ENCODE assay signal across 8 cellular contexts in genomic region chr5:139293199-139293503, GRCh38. TPM values are rescaled to one million over a fixed set of nuclear protein-coding genes. Genes with fewer than 3 reads are reported as not detected.
A peak's percentile ranks its signal among the peaks of the same experiment; 100 is the strongest.
DNase-seq lines count a peak whose midpoint lies in the region; ATAC-seq, FAIRE-seq and TF ChIP-seq lines count a peak whose summit lies in the region.

No MANE protein-coding gene starts in this region.

- H3K27ac ChIP-seq in ascending aorta (peak overlapping the region; percentile 100), right lobe of liver (peak overlapping the region; percentile 66 to 99 (median 99)), tibial artery (peak overlapping the region; percentile 98 to 100)

- no peaks in the 10 kb centered on the region for H3K27me3 Mint-ChIP-seq in activated T-cell treated with anti-CD3 and anti-CD28 coated beads, Interleukin-2, amount 50 U/mL, for 72 hours (ENCODE audit: low read depth)

- DNase-seq in activated T-cell treated with anti-CD3 and anti-CD28 coated beads, Interleukin-2, amount 50 U/mL, for 72 hours, result no peak
- no peak for DNase-seq in activated T-cell treated with anti-CD3 and anti-CD28 coated beads for 4 hours
- DNase-seq in ascending aorta (ENCODE audit: low spot score in 2 of 2), result no peak
- DNase-seq in right lobe of liver, result no peak
- no peak for DNase-seq in tibial artery
- DNase-seq in GM12892 (ENCODE audit: insufficient read length), result no peak

- WGBS in right lobe of liver (ENCODE audit: insufficient coverage, low coverage, low lambda C conversion rate, missing lambda C conversion rate), result 23% methylated on average over 11 of the region's 11 CpGs

- no peak for FAIRE-seq in GM12892 (lab: Jason Lieb, UNC)

- H3K27ac Mint-ChIP-seq in activated T-cell treated with anti-CD3 and anti-CD28 coated beads, Interleukin-2, amount 50 U/mL, for 72 hours, result peak overlapping the region; percentile 97

- H3K4me3 ChIP-seq in ascending aorta (peak overlapping the region; percentile 88 to 89), right lobe of liver (peak overlapping the region; percentile 81 to 89 (median 85)), tibial artery (peak overlapping the region; percentile 76 to 97)

- H3K27me3 ChIP-seq in ascending aorta (no peaks in the 10 kb centered on the region), right lobe of liver (no peaks in the 10 kb centered on the region), tibial artery (no peaks in the 10 kb centered on the region)

- H3K4me3 Mint-ChIP-seq in activated T-cell treated with anti-CD3 and anti-CD28 coated beads, Interleukin-2, amount 50 U/mL, for 72 hours, result peak overlapping the region; percentile 96 to 98

- H3K4me1 Mint-ChIP-seq in activated T-cell treated with anti-CD3 and anti-CD28 coated beads, Interleukin-2, amount 50 U/mL, for 72 hours (ENCODE audit: low read depth), result peaks cover 38% of the 10 kb centered on the region

- peaks cover 8 to 24% of the 10 kb centered on the region in 2 donors for H3K4me1 ChIP-seq in ascending aorta
- H3K4me1 ChIP-seq in right lobe of liver, result peaks cover 0 to 26% (median 12%) of the 10 kb centered on the region in 4 donors
- peaks cover 0 to 37% (median 23%) of the 10 kb centered on the region in 4 donors for H3K4me1 ChIP-seq in tibial artery

- H3K36me3 ChIP-seq in ascending aorta (no peaks in the 10 kb centered on the region), right lobe of liver (no peaks in the 10 kb centered on the region), tibial artery (no peaks in the 10 kb centered on the region)

- no peak for TF ChIP-seq POLR2A in right lobe of liver (IDR thresholded peaks at IDR 0.05)
- no peak for TF ChIP-seq POLR2A in GM12892 (IDR thresholded peaks at IDR 0.05; ENCODE audit: low read depth, low read length)

- peak in 1 of 2 donors; percentile 14 for ATAC-seq in activated T-cell treated with anti-CD3 and anti-CD28 coated beads, Interleukin-2, amount 50 U/mL, for 72 hours (replicated peaks in 1 of 2)
- ATAC-seq in right lobe of liver (no peak), GM19328 (IDR thresholded peaks at IDR 0.05; ENCODE audit: unreplicated experiment) (no peak), GM18858 (IDR thresholded peaks at IDR 0.05; ENCODE audit: unreplicated experiment) (no peak)

- no peaks in the 10 kb centered on the region for H3K9me3 ChIP-seq in ascending aorta
- H3K9me3 ChIP-seq in right lobe of liver, result no peaks in the 10 kb centered on the region
- H3K9me3 ChIP-seq in tibial artery, result no peaks in the 10 kb centered on the region

- no peak for TF ChIP-seq CTCF in ascending aorta (IDR thresholded peaks at IDR 0.05)
- no peak for TF ChIP-seq CTCF in right lobe of liver (IDR thresholded peaks at IDR 0.05)
- TF ChIP-seq CTCF in tibial artery (IDR thresholded peaks at IDR 0.05), result no peak

- no peaks in the 10 kb centered on the region for H3K9me3 Mint-ChIP-seq in activated T-cell treated with anti-CD3 and anti-CD28 coated beads, Interleukin-2, amount 50 U/mL, for 72 hours

- H3K36me3 Mint-ChIP-seq in activated T-cell treated with anti-CD3 and anti-CD28 coated beads, Interleukin-2, amount 50 U/mL, for 72 hours (ENCODE audit: insufficient read depth in 2 of 2), result peaks cover 10 to 23% of the 10 kb centered on the region in 2 donors

- intact Hi-C loops in ascending aorta (cut with DNase I), result loop anchor here (1.0 to 10.0 kb wide), 4 partner anchors 19 to 272 kb away; partner anchors contain the start of genes SPATA24, STING1 and UBE2D2
- intact Hi-C loops in right lobe of liver (cut with DNase I), result loop anchor here in 1 of 2 donors (10.0 kb wide), 1 partner anchor 92 kb away; the partner anchor contains the start of genes MZB1 and SLC23A1
- intact Hi-C loops in tibial artery (cut with DNase I; ENCODE audit: low total_unique reads), result loop anchor here (5.0 kb wide), 1 partner anchor 49 kb away; the partner anchor contains the start of gene PAIP2

RNA-seq across cellular contexts. Expression of gene MATR3, which starts 0.4 kb away (rescaled TPM):
- 100 to 1,000 TPM; 124 to 164 TPM for total RNA-seq in activated T-cell treated with anti-CD3 and anti-CD28 coated beads, Interleukin-2, amount 50 U/mL, for 72 hours
- total RNA-seq in ascending aorta, result 58.8 TPM
- total RNA-seq in right lobe of liver, result 10 to 100 TPM; 43.5 to 73.8 (median 65.3) TPM
- polyA plus RNA-seq in GM12892 (2012; ENCODE audit: missing spikeins), result 168 TPM

RNA-seq across cellular contexts. Expression of gene PAIP2, which starts 48.5 kb away (rescaled TPM):
- total RNA-seq in activated T-cell treated with anti-CD3 and anti-CD28 coated beads, Interleukin-2, amount 50 U/mL, for 72 hours, result 100 to 1,000 TPM; 141 to 144 TPM
- 27.6 TPM for total RNA-seq in ascending aorta
- 10 to 100 TPM; 34.5 to 55.8 (median 41.4) TPM for total RNA-seq in right lobe of liver
- polyA plus RNA-seq in GM12892 (2012; ENCODE audit: missing spikeins), result 121 TPM
